26 cellular contexts compared by ENCODE assay signal in genomic region chr2:201994973-201995638, GRCh38.
"Had no signal": no experiment of that assay in that cellular context is flagged by ENCODE, and none has a peak within 500 bp of the region (broad histone marks: within the 10 kb centered on the region; RNA-seq: fewer than 3 reads in every experiment).

No MANE protein-coding gene starts in this region.

- H3K4me3 Mint-ChIP-seq: activated CD4-positive, alpha-beta memory T cell treated with anti-CD3 and anti-CD28 coated beads, Interleukin-2, amount 10 ng/mL, durations not matched to agents 7 days and 5 days; activated CD4-positive, alpha-beta T cell treated with anti-CD3 and anti-CD28 coated beads, Interleukin-2, amount 10 ng/mL, durations not matched to agents 7 days and 5 days; activated T-cell treated with anti-CD3 and anti-CD28 coated beads, Interleukin-2, amount 50 U/mL, for 24 hours; nephron progenitor cell; T-helper 17 cell had no signal

- H3K9me3 ChIP-seq: esophagus muscularis mucosa, heart right ventricle, ovary, prostate gland, upper lobe of left lung, vagina had no signal

- H3K9me3 Mint-ChIP-seq: activated CD4-positive, alpha-beta memory T cell treated with anti-CD3 and anti-CD28 coated beads, Interleukin-2, amount 10 ng/mL, durations not matched to agents 7 days and 5 days; activated CD4-positive, alpha-beta T cell treated with anti-CD3 and anti-CD28 coated beads, Interleukin-2, amount 10 ng/mL, durations not matched to agents 7 days and 5 days; activated T-cell treated with anti-CD3 and anti-CD28 coated beads, Interleukin-2, amount 50 U/mL, for 24 hours had no signal

- ATAC-seq: heart right ventricle; left colon; stimulated activated naive CD8-positive, alpha-beta T cell treated with anti-CD3 and anti-CD28 coated beads, Interleukin-15, Interleukin-2, amounts not matched to agents 100 U/mL and 50 U/mL, for 24 hours; T-helper 17 cell had no signal

- H3K27ac Mint-ChIP-seq: activated CD4-positive, alpha-beta memory T cell treated with anti-CD3 and anti-CD28 coated beads, Interleukin-2, amount 10 ng/mL, durations not matched to agents 7 days and 5 days; activated CD4-positive, alpha-beta T cell treated with anti-CD3 and anti-CD28 coated beads, Interleukin-2, amount 10 ng/mL, durations not matched to agents 7 days and 5 days; activated T-cell treated with anti-CD3 and anti-CD28 coated beads, Interleukin-2, amount 50 U/mL, for 24 hours; nephron progenitor cell; T-helper 17 cell had no signal

- H3K4me1 Mint-ChIP-seq: activated CD4-positive, alpha-beta memory T cell treated with anti-CD3 and anti-CD28 coated beads, Interleukin-2, amount 10 ng/mL, durations not matched to agents 7 days and 5 days; activated CD4-positive, alpha-beta T cell treated with anti-CD3 and anti-CD28 coated beads, Interleukin-2, amount 10 ng/mL, durations not matched to agents 7 days and 5 days had no signal

- H3K36me3 ChIP-seq: esophagus muscularis mucosa, heart right ventricle, ovary, prostate gland, upper lobe of left lung, vagina had no signal

- H3K4me3 ChIP-seq: esophagus muscularis mucosa, heart right ventricle, ovary, prostate gland, skin epidermis, upper lobe of left lung, vagina had no signal

- H3K27ac ChIP-seq: esophagus muscularis mucosa, heart right ventricle, ovary, upper lobe of left lung, vagina had no signal

- H3K27me3 Mint-ChIP-seq: activated CD4-positive, alpha-beta memory T cell treated with anti-CD3 and anti-CD28 coated beads, Interleukin-2, amount 10 ng/mL, durations not matched to agents 7 days and 5 days; activated CD4-positive, alpha-beta T cell treated with anti-CD3 and anti-CD28 coated beads, Interleukin-2, amount 10 ng/mL, durations not matched to agents 7 days and 5 days had no signal

- H3K4me1 ChIP-seq: prostate gland, upper lobe of left lung had no signal

- DNase-seq: activated CD4-positive, alpha-beta memory T cell treated with anti-CD3 and anti-CD28 coated beads, Interleukin-2, amount 10 ng/mL, durations not matched to agents 7 days and 5 days; activated CD4-positive, alpha-beta T cell treated with anti-CD3 and anti-CD28 coated beads for 1 hour; activated CD4-positive, alpha-beta T cell treated with anti-CD3 and anti-CD28 coated beads, Interleukin-2, amount 10 ng/mL, durations not matched to agents 7 days and 5 days; activated CD8-positive, alpha-beta memory T cell treated with anti-CD3 and anti-CD28 coated beads, Interleukin-2, amount 50 U/mL, for 48 hours; activated gamma-delta T cell; activated naive CD4-positive, alpha-beta T cell treated with anti-CD3 and anti-CD28 coated beads, Interleukin-2, amount 50 U/mL, for 16 hours; activated T-cell treated with anti-CD3 and anti-CD28 coated beads, Interleukin-2, amount 50 U/mL, for 24 hours; amygdala; central memory CD4-positive, alpha-beta T cell; foreskin keratinocyte; heart right ventricle; kidney; left colon; nephron progenitor cell; ovary; retina; stimulated activated CD4-positive, alpha-beta T cell treated with anti-CD3 and anti-CD28 coated beads, Interleukin-12 subunit alpha, Interleukin-12 subunit beta, amount 100 ng/mL, for 4 hours; stimulated activated CD4-positive, alpha-beta T cell treated with anti-CD3 and anti-CD28 coated beads, Interleukin-4, amount 100 ng/mL, for 1 hour; stimulated activated naive CD8-positive, alpha-beta T cell treated with anti-CD3 and anti-CD28 coated beads, Interleukin-15, Interleukin-2, amounts not matched to agents 100 U/mL and 50 U/mL, for 24 hours; T-helper 17 cell; T1000 had no signal

- H3K27me3 ChIP-seq: esophagus muscularis mucosa, foreskin keratinocyte, heart right ventricle, ovary, upper lobe of left lung, vagina had no signal
